ENCODE assay signal across 8 cellular contexts in the genomic region with DNA sequence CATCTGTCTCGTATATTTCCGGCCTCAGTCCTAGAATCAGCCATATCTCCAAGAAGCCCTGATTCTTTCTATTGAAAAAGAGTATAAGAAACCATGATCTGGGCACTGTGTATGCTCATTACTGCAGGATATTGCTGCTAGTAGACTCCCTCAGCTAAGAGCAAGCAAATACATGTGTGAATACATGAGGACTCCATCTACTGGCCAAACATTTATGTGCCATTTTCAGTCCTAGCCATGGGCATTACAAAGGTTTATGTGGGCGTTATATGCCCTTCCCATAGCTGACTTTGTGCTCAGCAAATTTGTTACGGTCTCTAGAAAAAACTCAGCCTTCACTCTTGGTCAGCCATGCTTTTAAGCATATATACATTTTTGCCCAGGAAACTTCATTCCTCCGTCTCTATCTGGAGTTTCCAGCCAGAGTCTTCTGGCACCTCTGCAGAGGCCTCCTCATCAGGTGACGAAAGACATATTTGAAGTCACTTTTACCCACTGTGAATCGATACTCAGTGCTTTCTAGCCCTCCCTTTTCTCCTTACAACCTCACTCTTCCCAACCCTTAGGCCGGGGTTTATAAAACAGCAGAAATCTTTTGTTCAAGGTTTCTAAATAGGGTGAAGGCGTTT.
DNase-seq lines count a peak whose midpoint lies in the region; ATAC-seq, FAIRE-seq and TF ChIP-seq lines count a peak whose summit lies in the region.

No MANE protein-coding gene starts in this region.

- intact Hi-C loops in kidney (cut with DNase I) (no loop called here), gastrocnemius medialis (cut with DNase I; ENCODE audit: low total_unique reads) (no loop called here)

- no peak overlapping the region for H3K4me3 ChIP-seq in RWPE2 (ENCODE audit: severe bottlenecking)
- no peak overlapping the region for H3K4me3 ChIP-seq in kidney (ENCODE audit: low read length in 2 of 2)
- H3K4me3 ChIP-seq in gastrocnemius medialis: no peak overlapping the region

- H3K9me3 ChIP-seq in RWPE2 (ENCODE audit: severe bottlenecking) (no peaks in the 10 kb centered on the region), kidney (ENCODE audit: control insufficient read depth in 1 of 2, low read length in 2 of 2) (no peaks in the 10 kb centered on the region), gastrocnemius medialis (no peaks in the 10 kb centered on the region)

- H3K27ac ChIP-seq in RWPE2 (ENCODE audit: poor library complexity, severe bottlenecking) (no peak overlapping the region), kidney (ENCODE audit: low read depth in 2 of 2, low read length in 2 of 2) (no peak overlapping the region), gastrocnemius medialis (no peak overlapping the region)

- no peak overlapping the region for H3K27ac Mint-ChIP-seq in naive thymus-derived CD8-positive, alpha-beta T cell

- DNase-seq in DMS53 (lab: John Stamatoyannopoulos, UW) (peak; percentile 76), RWPE2 (ENCODE audit: low spot score) (no peak), kidney (no peak), COLO668 (lab: John Stamatoyannopoulos, UW; ENCODE audit: unreplicated experiment) (no peak), gastrocnemius medialis (no peak), GM03348 (ENCODE audit: low spot score) (no peak)
- no peak for DNase-seq in naive thymus-derived CD8-positive, alpha-beta T cell

- H3K27me3 Mint-ChIP-seq in naive thymus-derived CD8-positive, alpha-beta T cell: no peaks in the 10 kb centered on the region

- no peaks in the 10 kb centered on the region for H3K36me3 Mint-ChIP-seq in naive thymus-derived CD8-positive, alpha-beta T cell

- H3K9ac ChIP-seq in kidney (ENCODE audit: low read length in 2 of 2): no peak overlapping the region

- H3K36me3 ChIP-seq in RWPE2 (ENCODE audit: low read depth) (no peaks in the 10 kb centered on the region), kidney (ENCODE audit: control insufficient read depth in 1 of 2, insufficient read depth in 2 of 2, low read length in 2 of 2) (no peaks in the 10 kb centered on the region), gastrocnemius medialis (no peaks in the 10 kb centered on the region)

- no peak for TF ChIP-seq POLR2A in gastrocnemius medialis (IDR thresholded peaks at IDR 0.05)

- H3K4me1 ChIP-seq in RWPE2 (ENCODE audit: insufficient read depth, poor library complexity, severe bottlenecking) (no peaks in the 10 kb centered on the region), kidney (ENCODE audit: control insufficient read depth in 1 of 2, insufficient read depth in 1 of 2, low read depth in 1 of 2, low read length in 2 of 2) (no peaks in the 10 kb centered on the region), gastrocnemius medialis (no peaks in the 10 kb centered on the region)

- peak; percentile 61 for TF ChIP-seq CTCF in LNCAP (IDR thresholded peaks at IDR 0.05)
- TF ChIP-seq CTCF in RWPE2 (IDR thresholded peaks at IDR 0.05; ENCODE audit: poor library complexity, severe bottlenecking): peak; percentile 71
- TF ChIP-seq CTCF in kidney (IDR thresholded peaks at IDR 0.05; ENCODE audit: borderline replicate concordance, extremely low read depth, insufficient read depth): peak; percentile 12
- TF ChIP-seq CTCF in gastrocnemius medialis (IDR thresholded peaks at IDR 0.05 in 4 of 5, conservative IDR thresholded peaks at IDR 0.05 in 1 of 5): no peak

- in situ Hi-C loops in gastrocnemius medialis (cut with MboI; ENCODE audit: low sequenced_read_pairs in 4 of 4): no loop called here

- no peak for FAIRE-seq in kidney (lab: Jason Lieb, UNC)

- no peaks in the 10 kb centered on the region for H3K4me1 Mint-ChIP-seq in naive thymus-derived CD8-positive, alpha-beta T cell

- POLR2A ChIA-PET in naive thymus-derived CD8-positive, alpha-beta T cell (lab: Charles Lee): no interaction called here

- H3K27me3 ChIP-seq in RWPE2 (ENCODE audit: insufficient read depth, poor library complexity, severe bottlenecking) (no peaks in the 10 kb centered on the region), gastrocnemius medialis (no peaks in the 10 kb centered on the region)

- H3K4me3 Mint-ChIP-seq in naive thymus-derived CD8-positive, alpha-beta T cell: no peak overlapping the region

- ATAC-seq in RWPE2 (ENCODE audit: low read depth): peak; percentile 77
- no peak for ATAC-seq in naive thymus-derived CD8-positive, alpha-beta T cell
- ATAC-seq in gastrocnemius medialis: no peak

- H3K9me3 Mint-ChIP-seq in naive thymus-derived CD8-positive, alpha-beta T cell: peaks cover 0 to 26% (median 11%) of the 10 kb centered on the region in 9 donors

Comparison
In these comparisons a context has a peak if more than half of its experiments do, and no peak if none do; other contexts are left out.
1. CTCF ChIP-seq: peak in LNCAP (single experiment), RWPE2 (single experiment) and kidney (single experiment); none in gastrocnemius medialis (0 of 5).